8 cellular contexts compared by ENCODE assay signal in genomic region chr15:40807028-40807887, GRCh38. TPM values are rescaled to one million over a fixed set of nuclear protein-coding genes. Genes with fewer than 3 reads are reported as not detected.
DNase-seq lines count a peak whose midpoint lies in the region; ATAC-seq and TF ChIP-seq lines count a peak whose summit lies in the region.

Gene DNAJC17, minus strand, starts transcription at chr15:40807473. Its CDS starts 27 bp downstream, at chr15:40807446.
Gene ZFYVE19, plus strand, starts transcription at chr15:40807089. Its CDS starts 501 bp downstream, at chr15:40807590.

- H3K27ac Mint-ChIP-seq in activated naive CD8-positive, alpha-beta T cell: peak within 1 kb of the TSS; percentile 100

- peaks cover 25% of the 10 kb centered on the region for H3K4me1 Mint-ChIP-seq in activated naive CD8-positive, alpha-beta T cell (ENCODE audit: low read depth)

- H3K9me3 Mint-ChIP-seq in activated naive CD8-positive, alpha-beta T cell (ENCODE audit: low read depth): no peaks in the 10 kb centered on the region

- H3K79me2 ChIP-seq in osteoblast (ENCODE audit: insufficient read depth, low read length): peaks cover 47% of the 10 kb centered on the region

- ATAC-seq in HG02623 (IDR thresholded peaks at IDR 0.05; ENCODE audit: unreplicated experiment) (peak; percentile 92), thoracic aorta (ENCODE audit: insufficient number of reproducible peaks, low FRiP score, low read depth) (peak; percentile 95)

- H3K4me3 ChIP-seq in osteoblast (ENCODE audit: insufficient read depth, low read length) (peak within 1 kb of the TSS; percentile 98), thoracic aorta (peak within 1 kb of the TSS; percentile 97)

- peak within 1 kb of the TSS; percentile 99 for H2AFZ ChIP-seq in osteoblast (ENCODE audit: low read length)

- H3K4me2 ChIP-seq in osteoblast (ENCODE audit: insufficient read depth, low read length): peak within 1 kb of the TSS; percentile 96

- TF ChIP-seq POLR2A in GM10847 (IDR thresholded peaks at IDR 0.05; ENCODE audit: extremely low read depth, insufficient read length): peak; percentile 81

- H3K4me3 Mint-ChIP-seq in activated naive CD8-positive, alpha-beta T cell: peak within 1 kb of the TSS; percentile 99

- H3K27me3 ChIP-seq in osteoblast (ENCODE audit: insufficient read depth, low read length) (no peaks in the 10 kb centered on the region), thoracic aorta (replicated peaks; ENCODE audit: insufficient read depth) (no peaks in the 10 kb centered on the region)

- no peaks in the 10 kb centered on the region for H4K20me1 ChIP-seq in osteoblast (ENCODE audit: insufficient read depth, low read length)

- H3K27ac ChIP-seq in osteoblast (ENCODE audit: low read depth, low read length) (peak within 1 kb of the TSS; percentile 72), thoracic aorta (peak within 1 kb of the TSS; percentile 95 to 97)

- peaks cover 4% of the 10 kb centered on the region for H3K36me3 Mint-ChIP-seq in activated naive CD8-positive, alpha-beta T cell

- no peaks in the 10 kb centered on the region for H3K27me3 Mint-ChIP-seq in activated naive CD8-positive, alpha-beta T cell

- H3K9me3 ChIP-seq in osteoblast (ENCODE audit: low read depth, low read length) (no peaks in the 10 kb centered on the region), thoracic aorta (no peaks in the 10 kb centered on the region)

- H3K4me1 ChIP-seq in osteoblast (ENCODE audit: insufficient read depth, low read length): peaks cover 11% of the 10 kb centered on the region
- peaks cover 6 to 10% of the 10 kb centered on the region in 2 donors for H3K4me1 ChIP-seq in thoracic aorta (ENCODE audit: control insufficient read depth in 1 of 2, low read depth in 2 of 2)

- DNase-seq in NCI-H1105 (lab: John Stamatoyannopoulos, UW): peak; percentile 84
- peak; percentile 98 for DNase-seq in SKM-1 treated with dmso at 0.1 percent for 144 hours (lab: John Stamatoyannopoulos, UW; ENCODE audit: unreplicated experiment)
- DNase-seq in glomerular visceral epithelial cell (ENCODE audit: extremely low spot score): peak; percentile 97
- peak; percentile 99 for DNase-seq in osteoblast (ENCODE audit: insufficient read length, low spot score, missing footprints)
- peak; percentile 93 for DNase-seq in thoracic aorta (ENCODE audit: low spot score)

- H3K36me3 ChIP-seq in osteoblast (ENCODE audit: insufficient read depth, low read length) (peaks cover 7% of the 10 kb centered on the region), thoracic aorta (peaks cover 7% of the 10 kb centered on the region)

- TF ChIP-seq CTCF in osteoblast (IDR thresholded peaks at IDR 0.05; ENCODE audit: extremely low read depth, low read depth, low read length) (no peak), thoracic aorta (IDR thresholded peaks at IDR 0.05) (peak; percentile 18)

RNA-seq across cellular contexts. Expression of gene DNAJC17, which starts in this region (rescaled TPM):
- 14.8 and 15.6 TPM in 2 replicates for total RNA-seq in osteoblast
- total RNA-seq in thoracic aorta: 10 to 100 TPM in 1 of 2 donors, 1 to 10 TPM in 1; 6.1 to 20.4 TPM

RNA-seq across cellular contexts. Expression of gene ZFYVE19, which starts in this region (rescaled TPM):
- total RNA-seq in osteoblast (17.4 and 18.0 TPM in 2 replicates), thoracic aorta (10 to 100 TPM; 10.9 to 17.3 TPM)

Comparison
In these comparisons a context has a peak if more than half of its experiments do, and no peak if none do; other contexts are left out.
1. Peak in every context shown above with its lines: DNase-seq, ATAC-seq, H3K4me3 ChIP-seq and H3K27ac ChIP-seq.